ENCODE assay signal across 22 cellular contexts in genomic region chr10:30755474-30755873, GRCh38.
DNase-seq lines count a peak whose midpoint lies in the region; TF ChIP-seq lines count a peak whose summit lies in the region.
"Had no signal": no experiment of that assay in that cellular context is flagged by ENCODE, and none has a peak within 500 bp of the region (broad histone marks: within the 10 kb centered on the region; RNA-seq: fewer than 3 reads in every experiment).

No MANE protein-coding gene starts in this region.

- DNase-seq in RPMI7951 (ENCODE audit: low read depth) (peak; percentile 91), foreskin fibroblast (peak; percentile 48 to 93), type B pancreatic cell (ENCODE audit: extremely low spot score, unreplicated experiment) (no peak), SHP77 treated with DMSO at 0.1 percent for 48 hours (lab: John Stamatoyannopoulos, UW) (no peak), endothelial cell (ENCODE audit: low spot score) (no peak), H4 (ENCODE audit: low spot score) (no peak)
- DNase-seq in activated naive CD4-positive, alpha-beta T cell treated with anti-CD3 and anti-CD28 coated beads, Interleukin-2, amount 50 U/mL, for 16 hours, result no peak
- DNase-seq: activated CD4-positive, CD25-positive, alpha-beta regulatory T cell treated with anti-CD3 and anti-CD28 coated beads, Interleukin-2, amount 50 U/mL, for 72 hours; activated CD8-positive, alpha-beta memory T cell treated with anti-CD3 and anti-CD28 coated beads, Interleukin-2, amount 50 U/mL, for 4 hours; activated effector memory CD4-positive, alpha-beta T cell treated with anti-CD3 and anti-CD28 coated beads, Interleukin-2, amount 50 U/mL, for 16 hours; aorta; colonic mucosa; DMS53; hypothalamus; Karpas-422; NCI-H1105 treated with DMSO at 0.1 percent for 48 hours; NCI-H69; T-helper 9 cell; trophoblast cell had no signal

- no peaks in the 10 kb centered on the region for H3K27me3 ChIP-seq in muscle layer of duodenum (ENCODE audit: low read depth, low read length)
- H3K27me3 ChIP-seq: colonic mucosa had no signal

- H3K9me3 Mint-ChIP-seq in type B pancreatic cell, result peaks cover 3% of the 10 kb centered on the region
- no peaks in the 10 kb centered on the region for H3K9me3 Mint-ChIP-seq in endothelial cell (ENCODE audit: unreplicated experiment)

- H3K4me3 ChIP-seq in foreskin fibroblast (ENCODE audit: low read depth in 1 of 2, low read length in 2 of 2) (no peak overlapping the region), muscle layer of duodenum (ENCODE audit: low read depth in 1 of 2, low read length in 2 of 2) (no peak overlapping the region)
- H3K4me3 ChIP-seq: colonic mucosa had no signal

- H3K4me3 Mint-ChIP-seq in type B pancreatic cell (peak overlapping the region; percentile 20), endothelial cell (ENCODE audit: unreplicated experiment) (no peak overlapping the region)

- H3K27ac ChIP-seq in muscle layer of duodenum (ENCODE audit: low read length), result peak overlapping the region; percentile 39
- H3K27ac ChIP-seq: colonic mucosa, epithelial cell of prostate, parathyroid adenoma had no signal

- no peaks in the 10 kb centered on the region for H3K9me3 ChIP-seq in muscle layer of duodenum (ENCODE audit: control insufficient read depth in 1 of 2, low read length in 2 of 2)
- H3K9me3 ChIP-seq: colonic mucosa had no signal

- peaks cover 18% of the 10 kb centered on the region for H3K27me3 Mint-ChIP-seq in type B pancreatic cell
- no peaks in the 10 kb centered on the region for H3K27me3 Mint-ChIP-seq in endothelial cell (ENCODE audit: unreplicated experiment)

- H3K27ac Mint-ChIP-seq in type B pancreatic cell (peak overlapping the region; percentile 56), endothelial cell (ENCODE audit: unreplicated experiment) (no peak overlapping the region)

- H3K36me3 ChIP-seq in muscle layer of duodenum (ENCODE audit: control insufficient read depth in 1 of 2, insufficient read depth in 2 of 2, low read length in 2 of 2), result no peaks in the 10 kb centered on the region
- H3K36me3 ChIP-seq: colonic mucosa had no signal

- H3K4me1 Mint-ChIP-seq in type B pancreatic cell (ENCODE audit: unreplicated experiment) (peaks cover 39% of the 10 kb centered on the region), endothelial cell (ENCODE audit: unreplicated experiment) (no peaks in the 10 kb centered on the region)

- TF ChIP-seq CTCF in foreskin fibroblast (IDR thresholded peaks at IDR 0.05; ENCODE audit: low read depth, low read length) (no peak), type B pancreatic cell (conservative IDR thresholded peaks at IDR 0.05) (no peak), endothelial cell (IDR thresholded peaks at IDR 0.05; ENCODE audit: unreplicated experiment) (no peak)

- H3K4me1 ChIP-seq in muscle layer of duodenum (ENCODE audit: control insufficient read depth in 1 of 2, insufficient read depth in 2 of 2, low read length in 2 of 2), result peaks cover 0 to 6% of the 10 kb centered on the region in 2 donors
- H3K4me1 ChIP-seq: colonic mucosa, parathyroid adenoma had no signal

- H3K36me3 Mint-ChIP-seq in type B pancreatic cell (no peaks in the 10 kb centered on the region), endothelial cell (ENCODE audit: low read depth, unreplicated experiment) (no peaks in the 10 kb centered on the region)

Comparison
In these comparisons a context has a peak if more than half of its experiments do, and no peak if none do; other contexts are left out.
1. DNase-seq: peak in RPMI7951 (single experiment) and foreskin fibroblast (2 of 2); none in type B pancreatic cell (single experiment), activated naive CD4-positive, alpha-beta T cell treated with anti-CD3 and anti-CD28 coated beads, Interleukin-2, amount 50 U/mL, for 16 hours (single experiment), SHP77 treated with DMSO at 0.1 percent for 48 hours (single experiment), endothelial cell (single experiment) and H4 (single experiment).